ENCODE assay signal across 10 cellular contexts in genomic region chr20:44641305-44641704, GRCh38. TPM values are rescaled to one million over a fixed set of nuclear protein-coding genes. Genes with fewer than 3 reads are reported as not detected.
DNase-seq lines count a peak whose midpoint lies in the region; ATAC-seq, FAIRE-seq and TF ChIP-seq lines count a peak whose summit lies in the region.
"Had no signal": no experiment of that assay in that cellular context is flagged by ENCODE, and none has a peak within 500 bp of the region (broad histone marks: within the 10 kb centered on the region; RNA-seq: fewer than 3 reads in every experiment).

No MANE protein-coding gene starts in this region.

- no peaks in the 10 kb centered on the region for H3K36me3 Mint-ChIP-seq in MCF 10A (ENCODE audit: insufficient read depth, unreplicated experiment)
- H3K36me3 Mint-ChIP-seq in stimulated activated memory B cell treated with anti-CD40 and anti-IgM and Interleukin-4, amounts not matched to agents 10 μg/mL and 1 μg/mL and 100 μg/mL, for 72 hours, result peaks cover 21% of the 10 kb centered on the region

- H3K27me3 Mint-ChIP-seq in MCF 10A (ENCODE audit: insufficient read depth, unreplicated experiment), result no peaks in the 10 kb centered on the region
- no peaks in the 10 kb centered on the region for H3K27me3 Mint-ChIP-seq in stimulated activated memory B cell treated with anti-CD40 and anti-IgM and Interleukin-4, amounts not matched to agents 10 μg/mL and 1 μg/mL and 100 μg/mL, for 72 hours

- no peak overlapping the region for H3K14ac ChIP-seq in H1 (ENCODE audit: insufficient read length)

- no peak for TF ChIP-seq EP300 in H1 (IDR thresholded peaks at IDR 0.05; ENCODE audit: borderline replicate concordance in 1 of 2, low read depth in 2 of 2, low read length in 2 of 2)

- H4K5ac ChIP-seq in H1 (ENCODE audit: insufficient read length, low read depth, low read length), result no peak overlapping the region

- POLR2A ChIA-PET in MCF 10A (lab: Yijun Ruan, JAX) (interaction anchor here (0.6 to 1.2 kb wide), 3 partner anchors 23 to 165 kb away, joined by 3 to 6 read pairs (median 3); no protein-coding TSS in a partner anchor), H1 (lab: Charles Lee; ENCODE audit: partially characterized antibody) (interaction anchor here (2.2 kb wide), 1 partner anchor 10 kb away, joined by 10 read pairs; the partner anchor contains the start of gene ADA)

- H3K4me1 Mint-ChIP-seq in MCF 10A (ENCODE audit: insufficient read depth, unreplicated experiment), result peaks cover 33% of the 10 kb centered on the region
- peaks cover 57% of the 10 kb centered on the region for H3K4me1 Mint-ChIP-seq in stimulated activated memory B cell treated with anti-CD40 and anti-IgM and Interleukin-4, amounts not matched to agents 10 μg/mL and 1 μg/mL and 100 μg/mL, for 72 hours

- no peak overlapping the region for H2AFZ ChIP-seq in H1 (ENCODE audit: low read length)

- no peaks in the 10 kb centered on the region for H3K9me3 Mint-ChIP-seq in MCF 10A (ENCODE audit: unreplicated experiment)
- H3K9me3 Mint-ChIP-seq in stimulated activated memory B cell treated with anti-CD40 and anti-IgM and Interleukin-4, amounts not matched to agents 10 μg/mL and 1 μg/mL and 100 μg/mL, for 72 hours, result no peaks in the 10 kb centered on the region

- 0 out of 2 replicates have a peak overlapping the region, but pooled peaks have one; percentile 65 for H2BK15ac ChIP-seq in H1 (ENCODE audit: low read length)

- intact Hi-C loops in MCF 10A (cut with micrococcal nuclease), result no loop called here
- intact Hi-C loops in breast epithelium (cut with DNase I; ENCODE audit: low total_unique reads), result no loop called here

- H3K4me2 ChIP-seq in H1 (ENCODE audit: insufficient read depth in 1 of 2, low read depth in 2 of 2, low read length in 2 of 2), result no peak overlapping the region

- no peak overlapping the region for H3K27ac ChIP-seq in breast epithelium
- H3K27ac ChIP-seq in RWPE2 (ENCODE audit: poor library complexity, severe bottlenecking), result peak overlapping the region; percentile 92
- no peak overlapping the region for H3K27ac ChIP-seq in H1 (ENCODE audit: low read depth, low read length)

- H3K56ac ChIP-seq in H1 (replicated peaks; ENCODE audit: insufficient read length, low read depth, low read length), result no peak overlapping the region

- TF ChIP-seq POLR2A in breast epithelium (IDR thresholded peaks at IDR 0.05) (no peak), H1 (IDR thresholded peaks at IDR 0.05; ENCODE audit: control extremely low read depth in 1 of 2, low read depth in 2 of 2, low read length in 2 of 2) (no peak)

- no TSS peak for BruUV-seq in MCF 10A (replicated peaks; lab: Mats Ljungman, UMichigan)

- peak overlapping the region; percentile 93; the same call in 1 of the 2 replicates for H2BK20ac ChIP-seq in H1 (ENCODE audit: low read length)

- CTCF ChIA-PET in MCF 10A (lab: Yijun Ruan, JAX), result interaction anchor here (2.3 kb wide), 1 partner anchor 31 kb away, joined by 8 read pairs; no protein-coding TSS in a partner anchor
- CTCF ChIA-PET in H1 (lab: Charles Lee; ENCODE audit: partially characterized antibody), result interaction anchor here (1.0 to 11.0 kb wide), 2 partner anchors 12 to 42 kb away, joined by 3 to 83 read pairs; no protein-coding TSS in a partner anchor

- H3K4me1 ChIP-seq in breast epithelium, result peaks cover 3 to 4% of the 10 kb centered on the region in 2 donors
- peaks cover 32% of the 10 kb centered on the region for H3K4me1 ChIP-seq in RWPE2 (ENCODE audit: insufficient read depth, poor library complexity, severe bottlenecking)
- peaks cover 8 to 34% (median 20%) of the 10 kb centered on the region in 4 experiments for H3K4me1 ChIP-seq in H1 (replicated peaks in 1 of 4; ENCODE audit: control insufficient read depth in 3 of 4, insufficient read depth in 4 of 4, low read length in 3 of 4)

- H3K36me3 ChIP-seq in breast epithelium (no peaks in the 10 kb centered on the region), RWPE2 (ENCODE audit: low read depth) (no peaks in the 10 kb centered on the region), H1 (ENCODE audit: control insufficient read depth in 2 of 4, insufficient read depth in 4 of 4, low read length in 3 of 4) (peaks cover 0 to 2% (median 0%) of the 10 kb centered on the region in 4 experiments; a peak in 1 of 8 replicates)

- peak overlapping the region; percentile 83 for H4K91ac ChIP-seq in H1 (replicated peaks; ENCODE audit: insufficient read length, low read length)

- no peak overlapping the region for H3K9ac ChIP-seq in H1 (replicated peaks in 1 of 4; ENCODE audit: extremely low read depth in 1 of 4, low read depth in 3 of 4, low read length in 3 of 4)

- peak overlapping the region; percentile 89 for H3K27ac Mint-ChIP-seq in MCF 10A (ENCODE audit: low read depth, unreplicated experiment)
- H3K27ac Mint-ChIP-seq in stimulated activated memory B cell treated with anti-CD40 and anti-IgM and Interleukin-4, amounts not matched to agents 10 μg/mL and 1 μg/mL and 100 μg/mL, for 72 hours, result peak overlapping the region; percentile 83

- no peak overlapping the region for H3K23ac ChIP-seq in H1 (ENCODE audit: insufficient read length)

- no peak for TF ChIP-seq RAD21 in H1 (IDR thresholded peaks at IDR 0.05 in 1 of 2, conservative IDR thresholded peaks at IDR 0.05 in 1 of 2; ENCODE audit: low read depth in 2 of 2, low read length in 2 of 2)

- H2AK5ac ChIP-seq in H1 (ENCODE audit: low read depth, low read length), result peak overlapping the region; percentile 33; the same call in 1 of the 2 replicates

- no peak for FAIRE-seq in H1 (lab: Jason Lieb, UNC)

- DNase-seq in MCF 10A (ENCODE audit: unreplicated experiment) (no peak), breast epithelium (ENCODE audit: low spot score in 2 of 2) (no peak), RWPE2 (ENCODE audit: low spot score) (no peak), H1 (ENCODE audit: low read depth in 1 of 2, low spot score in 2 of 2) (no peak), NCI-H1436 (lab: John Stamatoyannopoulos, UW) (no peak), amniotic stem cell (lab: John Stamatoyannopoulos, UW) (no peak)
- DNase-seq: GDM1, NCI-H2081 treated with DMSO at 0.1 percent for 48 hours had no signal

- no peak overlapping the region for H3K4me3 Mint-ChIP-seq in MCF 10A (ENCODE audit: unreplicated experiment)
- no peak overlapping the region for H3K4me3 Mint-ChIP-seq in stimulated activated memory B cell treated with anti-CD40 and anti-IgM and Interleukin-4, amounts not matched to agents 10 μg/mL and 1 μg/mL and 100 μg/mL, for 72 hours

- H2BK5ac ChIP-seq in H1 (ENCODE audit: low read depth, low read length), result peak overlapping the region; percentile 87; the same call in 1 of the 2 replicates

- peaks cover 2% of the 10 kb centered on the region; the same call in 1 of the 2 replicates for H3K79me1 ChIP-seq in H1 (ENCODE audit: low read depth, low read length)

- H2BK12ac ChIP-seq in H1 (ENCODE audit: low read depth, low read length), result peak overlapping the region; percentile 75; the same call in 1 of the 2 replicates

- ATAC-seq in RWPE2 (ENCODE audit: low read depth), result no peak
- no peak for ATAC-seq in stimulated activated memory B cell treated with anti-CD40 and anti-IgM and Interleukin-4, amounts not matched to agents 10 μg/mL and 1 μg/mL and 100 μg/mL, for 72 hours
- ATAC-seq in HG02678 (IDR thresholded peaks at IDR 0.05; ENCODE audit: unreplicated experiment), result no peak

- H3K27me3 ChIP-seq in breast epithelium, result no peaks in the 10 kb centered on the region
- no peaks in the 10 kb centered on the region for H3K27me3 ChIP-seq in RWPE2 (ENCODE audit: insufficient read depth, poor library complexity, severe bottlenecking)
- no peaks in the 10 kb centered on the region for H3K27me3 ChIP-seq in H1 (replicated peaks in 1 of 4; ENCODE audit: control insufficient read depth in 3 of 4, extremely low read depth in 1 of 4, insufficient read depth in 3 of 4, low read length in 3 of 4)

- peak overlapping the region; percentile 80 for H2BK120ac ChIP-seq in H1 (replicated peaks; ENCODE audit: low read depth, low read length)

- H3K4ac ChIP-seq in H1 (replicated peaks; ENCODE audit: insufficient read length, low read depth, low read length), result peak overlapping the region; percentile 87

- H3K18ac ChIP-seq in H1 (ENCODE audit: extremely low read depth, low read length), result peak overlapping the region; percentile 48; the same call in 1 of the 2 replicates

- TF ChIP-seq CTCF in MCF 10A (IDR thresholded peaks at IDR 0.05; ENCODE audit: unreplicated experiment), result no peak
- TF ChIP-seq CTCF in breast epithelium (IDR thresholded peaks at IDR 0.05), result no peak
- TF ChIP-seq CTCF in RWPE2 (IDR thresholded peaks at IDR 0.05; ENCODE audit: poor library complexity, severe bottlenecking), result no peak
- no peak for TF ChIP-seq CTCF in H1 (IDR thresholded peaks at IDR 0.05; ENCODE audit: control extremely low read depth in 1 of 3, insufficient read depth in 1 of 3, low read depth in 1 of 3, low read length in 3 of 3)

- H3K4me3 ChIP-seq in breast epithelium (no peak overlapping the region), RWPE2 (ENCODE audit: severe bottlenecking) (no peak overlapping the region), H1 (ENCODE audit: extremely low read depth in 1 of 4, insufficient read depth in 2 of 4, low read depth in 3 of 4, low read length in 4 of 4) (no peak overlapping the region)

- no peak overlapping the region for H4K8ac ChIP-seq in H1 (ENCODE audit: extremely low read depth, insufficient read depth, low read length)

- H3K9me3 ChIP-seq in breast epithelium, result no peaks in the 10 kb centered on the region
- H3K9me3 ChIP-seq in RWPE2 (ENCODE audit: severe bottlenecking), result no peaks in the 10 kb centered on the region
- no peaks in the 10 kb centered on the region for H3K9me3 ChIP-seq in H1 (ENCODE audit: insufficient read depth in 2 of 2, low read depth in 1 of 2, low read length in 1 of 2)

- H4K20me1 ChIP-seq in H1 (replicated peaks in 1 of 2; ENCODE audit: control insufficient read depth in 1 of 2, insufficient read depth in 2 of 2, low read length in 2 of 2), result no peaks in the 10 kb centered on the region

- no peaks in the 10 kb centered on the region for H3K79me2 ChIP-seq in H1 (ENCODE audit: control insufficient read depth in 1 of 2, insufficient read depth in 2 of 2, low read length in 2 of 2)

- 89% methylated on average over 6 of the region's 6 CpGs; no CpG with 5 or more reads in 1 of the 2 experiments for WGBS in H1 (ENCODE audit: extremely low coverage in 1 of 2, insufficient coverage in 1 of 2, insufficient read length in 1 of 2, insufficient replicate concordance in 2 of 2, low coverage in 1 of 2, low lambda C conversion rate in 2 of 2, missing lambda C conversion rate in 1 of 2), 2 experiments

- no peaks in the 10 kb centered on the region for H3K23me2 ChIP-seq in H1 (ENCODE audit: low read depth, low read length)

RNA-seq across cellular contexts. Expression of gene ADA, which starts 10.2 kb away (rescaled TPM):
- total RNA-seq in MCF 10A (2022), result 5.1 and 6.0 TPM in 2 replicates
- total RNA-seq in breast epithelium, result 10 to 100 TPM in 2 of 3 donors, 1 to 10 TPM in 1; 5.7 to 46.2 (median 11.5) TPM
- 19.5 and 19.9 TPM in 2 replicates for total RNA-seq in H1 (2021; fragmentation: NEBNext Ultra II Directional; extraction: Animal tissue kit (Norgen Biotek cat#: 25700))
- 32.8 and 33.9 TPM in 2 replicates for polyA plus RNA-seq in H1 (2011; rRNA removed)
- polyA plus RNA-seq in H1 (2011; cell fraction: cytosol; rRNA removed), result 39.6 TPM
- 34.6 TPM for polyA plus RNA-seq in H1 (2011; cell fraction: nucleus; rRNA removed)
- 17.2 to 32.7 TPM (median 27.5 TPM) in 4 replicates for polyA plus RNA-seq in H1 (2012, experiment 1 of 2)
- 29.3 TPM for polyA plus RNA-seq in H1 (2012, experiment 2 of 2)
- 16.4 TPM for polyA plus RNA-seq in H1 (2013, experiment 1 of 2)
- polyA plus RNA-seq in H1 (2013, experiment 2 of 2), result 15.0 TPM
- 18.1 and 23.1 TPM in 2 replicates for polyA minus RNA-seq in H1 (2011; rRNA and poly(A)+ RNA removed)
- 12.4 TPM for polyA minus RNA-seq in H1 (2011; cell fraction: cytosol; rRNA and poly(A)+ RNA removed)
- 11.7 TPM for polyA minus RNA-seq in H1 (2011; cell fraction: nucleus; rRNA and poly(A)+ RNA removed)

RNA-seq across cellular contexts. Expression of gene PKIG, which starts 58.9 kb away (rescaled TPM):
- total RNA-seq in MCF 10A (2022), result 19.2 and 24.8 TPM in 2 replicates
- 100 to 1,000 TPM in 1 of 3 donors, 10 to 100 TPM in 2; 59.9 to 102 (median 99.1) TPM for total RNA-seq in breast epithelium
- total RNA-seq in H1 (2021; fragmentation: NEBNext Ultra II Directional; extraction: Animal tissue kit (Norgen Biotek cat#: 25700)), result 25.4 and 26.7 TPM in 2 replicates
- polyA plus RNA-seq in H1 (2011; rRNA removed), result 34.3 and 37.5 TPM in 2 replicates
- 33.3 TPM for polyA plus RNA-seq in H1 (2011; cell fraction: cytosol; rRNA removed)
- 21.0 TPM for polyA plus RNA-seq in H1 (2011; cell fraction: nucleus; rRNA removed)
- polyA plus RNA-seq in H1 (2012, experiment 1 of 2), result 23.8 to 29.8 TPM (median 27.7 TPM) in 4 replicates
- polyA plus RNA-seq in H1 (2012, experiment 2 of 2), result 38.2 TPM
- polyA plus RNA-seq in H1 (2013, experiment 1 of 2), result 32.9 TPM
- 35.0 TPM for polyA plus RNA-seq in H1 (2013, experiment 2 of 2)
- 8.6 and 9.8 TPM in 2 replicates for polyA minus RNA-seq in H1 (2011; rRNA and poly(A)+ RNA removed)
- polyA minus RNA-seq in H1 (2011; cell fraction: cytosol; rRNA and poly(A)+ RNA removed), result 11.9 TPM
- polyA minus RNA-seq in H1 (2011; cell fraction: nucleus; rRNA and poly(A)+ RNA removed), result 7.6 TPM
